Comparison of ENCODE assay signal across 7 cellular contexts in genomic region chr22:22105364-22105763, GRCh38.
"Had no signal": no experiment of that assay in that cellular context is flagged by ENCODE, and none has a peak within 500 bp of the region (broad histone marks: within the 10 kb centered on the region; RNA-seq: fewer than 3 reads in every experiment).

No MANE protein-coding gene starts in this region.

- DNase-seq: IMR-90, KBM-7, KG1 had no signal

- H3K4me2 ChIP-seq: KMS-11 had no signal

- H3K9ac ChIP-seq: KMS-11 had no signal

- H3K27ac ChIP-seq: HL-60, KMS-11 had no signal

- ATAC-seq: HepG2 had no signal

- FAIRE-seq: HepG2, HTR-8/SVneo had no signal
